ENCODE assay signal across 8 cellular contexts in the genomic region with DNA sequence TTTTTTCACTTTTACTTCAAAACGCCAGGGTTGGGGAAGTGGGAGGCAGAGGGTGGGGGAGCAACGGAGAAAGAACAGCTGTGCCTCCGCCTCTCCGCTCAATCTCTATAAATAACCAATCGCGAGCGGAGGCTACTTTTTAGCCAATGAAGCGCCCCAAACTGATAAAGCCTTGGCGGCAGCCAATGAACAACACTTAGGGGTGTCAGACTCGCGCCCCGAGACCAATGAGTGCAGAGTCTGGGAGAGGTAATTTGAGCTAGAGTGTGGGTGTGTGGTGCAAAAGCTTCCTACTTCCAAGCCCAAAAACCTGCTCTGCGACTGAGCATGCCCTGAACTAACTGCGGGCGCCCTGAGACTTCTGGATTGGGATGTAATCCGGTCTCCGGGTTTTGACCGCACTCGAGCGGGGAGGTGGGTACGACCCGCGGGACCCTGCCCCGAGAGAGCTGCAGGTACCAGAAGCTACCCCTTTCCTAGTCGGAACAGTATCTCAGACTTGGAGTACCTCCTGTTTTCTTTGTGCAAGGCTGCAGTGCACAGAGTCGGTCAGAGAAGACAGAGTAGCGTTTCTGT. TPM values are rescaled to one million over a fixed set of nuclear protein-coding genes. Genes with fewer than 3 reads are reported as not detected.
DNase-seq lines count a peak whose midpoint lies in the region; TF ChIP-seq lines count a peak whose summit lies in the region.

No MANE protein-coding gene starts in this region.

- H3K4me3 ChIP-seq in H7 (ENCODE audit: insufficient read depth, low read depth, low read length) (peak overlapping the region; percentile 85), Loucy (ENCODE audit: low read length, poor library complexity, severe bottlenecking) (peak overlapping the region; percentile 92), neutrophil (ENCODE audit: low read depth in 1 of 2, low read length in 1 of 2) (peak overlapping the region; percentile 86 to 94)

- TF ChIP-seq CTCF in Loucy (conservative IDR thresholded peaks at IDR 0.05; ENCODE audit: low read length) (no peak), neutrophil (IDR thresholded peaks at IDR 0.05) (no peak)

- peaks cover 41% of the 10 kb centered on the region for H3K4me1 Mint-ChIP-seq in activated naive CD4-positive, alpha-beta T cell treated with anti-CD3 and anti-CD28 coated beads, Interleukin-2, amount 10 ng/mL, durations not matched to agents 7 days and 5 days

- H3K36me3 ChIP-seq in H7 (replicated peaks; ENCODE audit: control insufficient read depth, insufficient read depth, low read length) (no peaks in the 10 kb centered on the region), Loucy (ENCODE audit: insufficient read depth, low read length) (no peaks in the 10 kb centered on the region), neutrophil (no peaks in the 10 kb centered on the region)

- DNase-seq in ELR (ENCODE audit: low read depth) (peak; percentile 100), H7 (peak; percentile 90), SK-MEL-5 (ENCODE audit: low read depth, low spot score) (peak; percentile 99), germinal center (ENCODE audit: low spot score) (peak; percentile 97), superior temporal gyrus (ENCODE audit: extremely low spot score) (peak; percentile 95)
- peak; percentile 96 for DNase-seq in activated naive CD4-positive, alpha-beta T cell treated with anti-CD3 and anti-CD28 coated beads, Interleukin-2, amount 10 ng/mL, durations not matched to agents 7 days and 5 days

- H3K9me3 Mint-ChIP-seq in activated naive CD4-positive, alpha-beta T cell treated with anti-CD3 and anti-CD28 coated beads, Interleukin-2, amount 10 ng/mL, durations not matched to agents 7 days and 5 days: no peaks in the 10 kb centered on the region

- no peaks in the 10 kb centered on the region for H3K9me2 ChIP-seq in Loucy (replicated peaks; ENCODE audit: low read depth, low read length)

- peak overlapping the region; percentile 81 for H3K4me2 ChIP-seq in Loucy (ENCODE audit: low read depth, low read length, poor library complexity, severe bottlenecking)

- H3F3A ChIP-seq in Loucy (ENCODE audit: low read depth): peaks cover 2% of the 10 kb centered on the region; the same call in 1 of the 2 replicates

- H3K27ac ChIP-seq in neutrophil: peak overlapping the region; percentile 91

- in situ Hi-C loops in SK-MEL-5 (cut with HindIII; ENCODE audit: low pct_unique_long_range_greater_than_20kb, low sequenced_read_pairs): no loop called here

- no peaks in the 10 kb centered on the region for H3K9me3 ChIP-seq in Loucy (ENCODE audit: insufficient read depth, low read depth, low read length)
- no peaks in the 10 kb centered on the region for H3K9me3 ChIP-seq in neutrophil

- H3K9ac ChIP-seq in Loucy (ENCODE audit: low read depth, low read length, poor library complexity, severe bottlenecking): peak overlapping the region; percentile 98

- CTCF ChIA-PET in activated naive CD4-positive, alpha-beta T cell treated with anti-CD3 and anti-CD28 coated beads, Interleukin-2, amount 10 ng/mL, durations not matched to agents 7 days and 5 days (lab: Charles Lee): interaction anchor here (0.6 to 2.3 kb wide), 7 partner anchors 24 to 461 kb away, joined by 3 to 7 read pairs (median 4); no protein-coding TSS in a partner anchor

- H3K27ac Mint-ChIP-seq in activated naive CD4-positive, alpha-beta T cell treated with anti-CD3 and anti-CD28 coated beads, Interleukin-2, amount 10 ng/mL, durations not matched to agents 7 days and 5 days: peak overlapping the region; percentile 99

- peaks cover 5% of the 10 kb centered on the region for H3K27me3 Mint-ChIP-seq in activated naive CD4-positive, alpha-beta T cell treated with anti-CD3 and anti-CD28 coated beads, Interleukin-2, amount 10 ng/mL, durations not matched to agents 7 days and 5 days

- H2AFZ ChIP-seq in Loucy (ENCODE audit: low read length): peak overlapping the region; percentile 86

- H3K4me1 ChIP-seq in Loucy (ENCODE audit: insufficient read depth, low read length, poor library complexity, severe bottlenecking): peaks cover 25% of the 10 kb centered on the region
- H3K4me1 ChIP-seq in neutrophil (ENCODE audit: control insufficient read depth in 1 of 2, insufficient read depth in 1 of 2, low read depth in 1 of 2, low read length in 1 of 2): peaks cover 39 to 49% of the 10 kb centered on the region in 2 experiments

- peaks cover 34% of the 10 kb centered on the region for H3K36me3 Mint-ChIP-seq in activated naive CD4-positive, alpha-beta T cell treated with anti-CD3 and anti-CD28 coated beads, Interleukin-2, amount 10 ng/mL, durations not matched to agents 7 days and 5 days

- H3K27me3 ChIP-seq in H7 (ENCODE audit: control insufficient read depth, insufficient read depth, low read length): peaks cover 11% of the 10 kb centered on the region
- no peaks in the 10 kb centered on the region for H3K27me3 ChIP-seq in Loucy (ENCODE audit: insufficient read depth, low read length, poor library complexity, severe bottlenecking)
- H3K27me3 ChIP-seq in neutrophil: no peaks in the 10 kb centered on the region

- peaks cover 29% of the 10 kb centered on the region for H4K20me1 ChIP-seq in Loucy (ENCODE audit: insufficient read depth, low read length, poor library complexity, severe bottlenecking)

- H3K4me3 Mint-ChIP-seq in activated naive CD4-positive, alpha-beta T cell treated with anti-CD3 and anti-CD28 coated beads, Interleukin-2, amount 10 ng/mL, durations not matched to agents 7 days and 5 days: peak overlapping the region; percentile 95

- peaks cover 41% of the 10 kb centered on the region for H3K79me2 ChIP-seq in Loucy (ENCODE audit: insufficient read depth, low read length)

RNA-seq across cellular contexts. Expression of a gene that starts 0.8 kb away (rescaled TPM):
- total RNA-seq in H7 (2014; rRNA removed; shearing (Covaris generic)): 13.7 and 16.4 TPM in 2 replicates
- 87.9 and 95.8 TPM in 2 replicates for total RNA-seq in SK-MEL-5 (2014; rRNA removed; shearing (Covaris generic))
- polyA plus RNA-seq in SK-MEL-5 (2015; cell fraction: cytosol; rRNA removed): 49.8 and 50.9 TPM in 2 replicates
- polyA plus RNA-seq in SK-MEL-5 (2015; cell fraction: nucleus; rRNA removed): 37.9 and 44.5 TPM in 2 replicates

Comparison
In these comparisons a context has a peak if more than half of its experiments do, and no peak if none do; other contexts are left out.
1. Peak in every context shown above with its lines: DNase-seq, H3K4me3 ChIP-seq and H3K27ac ChIP-seq.